In genomic region chr6:121285041-121285440, GRCh38 we compare ENCODE assay signal across 1 cellular context.
TF ChIP-seq lines count a peak whose summit lies in the region.

No MANE protein-coding gene starts in this region.

TF ChIP-seq in IMR-90, 13 proteins besides CTCF, POLR2A, EP300 and RAD21 (continued from another document):
- TF ChIP-seq MAFK (IDR thresholded peaks at IDR 0.05; ENCODE audit: low read depth, low read length) (no peak), ELK1 (IDR thresholded peaks at IDR 0.05; ENCODE audit: borderline replicate concordance, low read depth, low read length) (no peak), FOS (IDR thresholded peaks at IDR 0.05; ENCODE audit: low read depth, low read length) (0 out of 2 replicates have a peak, but pooled peaks have one; percentile 5), MAZ (IDR thresholded peaks at IDR 0.05; ENCODE audit: borderline replicate concordance, low read depth, low read length) (no peak), MXI1 (IDR thresholded peaks at IDR 0.05; ENCODE audit: borderline replicate concordance, low read depth, low read length) (no peak), CEBPB (IDR thresholded peaks at IDR 0.05; ENCODE audit: low read depth, low read length) (peak; percentile 29; the same call in 1 of the 2 replicates), BHLHE40 (IDR thresholded peaks at IDR 0.05; ENCODE audit: low read depth, low read length) (no peak)
